ENCODE assay signal across 19 cellular contexts in genomic region chr2:149765636-149766035, GRCh38.
"Had no signal": no experiment of that assay in that cellular context is flagged by ENCODE, and none has a peak within 500 bp of the region (broad histone marks: within the 10 kb centered on the region; RNA-seq: fewer than 3 reads in every experiment).

No MANE protein-coding gene starts in this region.

- H3K36me3 Mint-ChIP-seq: memory B cell; naive thymus-derived CD8-positive, alpha-beta T cell had no signal

- H3K27me3 ChIP-seq: brain microvascular endothelial cell, esophagus squamous epithelium, tibial artery, uterus had no signal

- H3K9me3 Mint-ChIP-seq: central memory CD8-positive, alpha-beta T cell had no signal

- H3K27ac Mint-ChIP-seq: memory B cell had no signal

- H2AFZ ChIP-seq: parathyroid adenoma had no signal

- H3K4me1 ChIP-seq: parathyroid adenoma had no signal

- H3K9me3 ChIP-seq: esophagus squamous epithelium, tibial artery, uterus had no signal

- H3K4me3 ChIP-seq: coronary artery, esophagus squamous epithelium, tibial artery, uterus had no signal

- H3K36me3 ChIP-seq: brain microvascular endothelial cell, esophagus squamous epithelium, tibial artery, uterus had no signal

- H3K27ac ChIP-seq: brain microvascular endothelial cell, coronary artery, esophagus squamous epithelium, parathyroid adenoma, tibial artery had no signal

- H3K79me2 ChIP-seq: parathyroid adenoma had no signal

- ATAC-seq: naive thymus-derived CD8-positive, alpha-beta T cell had no signal

- H3K4me1 Mint-ChIP-seq: central memory CD8-positive, alpha-beta T cell; memory B cell; naive thymus-derived CD8-positive, alpha-beta T cell had no signal

- H3K27me3 Mint-ChIP-seq: central memory CD8-positive, alpha-beta T cell; memory B cell had no signal

- DNase-seq: activated CD4-positive, CD25-positive, alpha-beta regulatory T cell treated with anti-CD3 and anti-CD28 coated beads, Interleukin-2, amount 50 U/mL, for 72 hours; activated naive CD4-positive, alpha-beta T cell treated with Interleukin-2 at 50 U/mL for 16 hours; activated T-cell treated with anti-CD3 and anti-CD28 coated beads for 4 hours; anterior cingulate cortex; brain microvascular endothelial cell; esophagus squamous epithelium; glutamatergic neuron; hypothalamus; left ventricle myocardium superior; naive thymus-derived CD8-positive, alpha-beta T cell; stimulated activated CD4-positive, alpha-beta T cell treated with anti-CD3 and anti-CD28 coated beads, Interleukin-15, amount 100 ng/mL, for 24 hours; stimulated activated CD4-positive, alpha-beta T cell treated with anti-CD3 and anti-CD28 coated beads, Interleukin-4, amount 100 ng/mL, for 24 hours; stimulated activated naive CD4-positive, alpha-beta T cell; uterus had no signal

- H3K9ac ChIP-seq: parathyroid adenoma had no signal

- H3K4me3 Mint-ChIP-seq: central memory CD8-positive, alpha-beta T cell; memory B cell; naive thymus-derived CD8-positive, alpha-beta T cell had no signal
